In the genomic region with DNA sequence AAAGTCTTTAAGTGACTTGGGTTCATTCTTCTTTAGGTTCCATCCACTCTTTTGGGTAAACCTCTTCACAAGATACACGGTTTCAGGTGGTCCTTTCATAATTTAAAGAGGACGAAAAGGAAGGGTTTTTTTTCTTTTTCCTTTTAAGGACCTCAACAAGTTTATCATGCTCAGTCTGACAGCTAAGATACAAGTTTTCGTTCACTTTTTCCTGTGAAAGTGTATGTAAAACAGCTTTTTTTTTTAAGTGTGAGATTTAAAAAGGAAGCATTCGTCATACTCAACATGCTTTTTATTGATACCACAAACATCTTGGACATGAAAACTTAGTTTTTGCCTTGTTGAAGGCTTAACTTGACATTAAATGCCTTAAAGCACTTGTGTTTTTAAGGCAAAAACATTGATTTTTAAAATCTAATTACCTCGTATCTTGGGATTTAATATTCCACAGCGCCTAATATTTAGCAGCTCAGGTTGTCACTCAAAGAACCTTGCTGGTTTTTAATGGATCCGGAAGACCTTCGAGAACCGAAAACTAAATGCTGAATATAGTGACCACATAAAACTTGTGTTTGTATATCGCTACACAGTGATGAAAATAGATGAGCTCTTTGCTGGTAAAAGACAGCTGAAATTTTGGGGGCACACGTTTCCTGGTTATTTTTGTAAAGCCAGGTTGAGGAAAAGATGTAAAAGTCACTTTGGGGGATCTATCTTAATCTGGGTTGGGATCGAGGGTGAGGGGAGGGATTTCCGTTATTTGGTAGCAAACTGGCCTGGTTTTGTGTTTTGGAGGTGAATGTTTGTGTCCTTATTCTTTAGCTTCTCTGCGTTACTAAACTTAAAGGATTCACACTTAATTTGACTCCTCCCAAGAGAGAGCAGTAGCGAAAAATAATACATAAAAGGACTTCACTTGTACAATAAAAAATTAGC, we compare ENCODE assay signal across 8 cellular contexts. TPM values are rescaled to one million over a fixed set of nuclear protein-coding genes. Genes with fewer than 3 reads are reported as not detected.
DNase-seq lines count a peak whose midpoint lies in the region; ATAC-seq and TF ChIP-seq lines count a peak whose summit lies in the region.

No MANE protein-coding gene starts in this region.

- peak overlapping the region; percentile 93 to 100 (median 100) for H3K27ac Mint-ChIP-seq in CD4-positive, alpha-beta memory T cell
- H3K27ac Mint-ChIP-seq in endodermal cell, result peak overlapping the region; percentile 45

- H3K27ac ChIP-seq in CD4-positive, alpha-beta memory T cell (ENCODE audit: low read depth, low read length), result peak overlapping the region; percentile 98
- H3K27ac ChIP-seq in endodermal cell (ENCODE audit: low read depth, low read length) (no peak overlapping the region), neuronal stem cell (replicated peaks; ENCODE audit: low read length) (no peak overlapping the region)

- no peak overlapping the region for H2BK120ac ChIP-seq in neuronal stem cell (ENCODE audit: low read depth, low read length)

- no peaks in the 10 kb centered on the region for H3K9me3 ChIP-seq in CD4-positive, alpha-beta memory T cell (ENCODE audit: control insufficient read depth in 1 of 2, low read length in 2 of 2)
- H3K9me3 ChIP-seq in NT2/D1 (ENCODE audit: insufficient read depth, low read length) (no peaks in the 10 kb centered on the region), endodermal cell (ENCODE audit: control insufficient read depth, low read length) (no peaks in the 10 kb centered on the region), neuronal stem cell (replicated peaks in 1 of 2; ENCODE audit: control insufficient read depth in 2 of 2, insufficient read depth in 1 of 2, low read depth in 1 of 2, low read length in 2 of 2) (no peaks in the 10 kb centered on the region)

- H4K8ac ChIP-seq in neuronal stem cell (ENCODE audit: low read depth, low read length), result no peak overlapping the region

- no peak overlapping the region for H3K18ac ChIP-seq in neuronal stem cell (ENCODE audit: low read length)

- no peaks in the 10 kb centered on the region for H3K27me3 Mint-ChIP-seq in CD4-positive, alpha-beta memory T cell
- H3K27me3 Mint-ChIP-seq in endodermal cell (ENCODE audit: insufficient read depth), result peaks cover 2% of the 10 kb centered on the region

- DNase-seq in CD4-positive, alpha-beta memory T cell, result peak in 2 of 5 donors; percentile 10 to 19
- DNase-seq in NT2/D1 (ENCODE audit: low read depth, low spot score) (no peak), endodermal cell (no peak), neuronal stem cell (ENCODE audit: low spot score) (no peak), hippocampal formation (lab: John Stamatoyannopoulos, UW) (no peak), sciatic nerve (ENCODE audit: low spot score) (no peak), NCI-H526 treated with DMSO at 0.1 percent for 48 hours (lab: John Stamatoyannopoulos, UW) (no peak), AML-193 (lab: John Stamatoyannopoulos, UW) (no peak)

- H2BK15ac ChIP-seq in neuronal stem cell (ENCODE audit: low read length), result no peak overlapping the region

- no peak overlapping the region for H3K14ac ChIP-seq in neuronal stem cell (ENCODE audit: low read length)

- intact Hi-C loops in CD4-positive, alpha-beta memory T cell (cut with micrococcal nuclease), result loop anchor here (1.0 to 2.0 kb wide), 2 partner anchors 14 to 91 kb away; no protein-coding TSS in a partner anchor
- intact Hi-C loops in sciatic nerve (cut with DNase I), result no loop called here

- H3K9me3 Mint-ChIP-seq in CD4-positive, alpha-beta memory T cell, result peaks cover 0 to 3% (median 0%) of the 10 kb centered on the region in 8 donors
- H3K9me3 Mint-ChIP-seq in endodermal cell, result no peaks in the 10 kb centered on the region

- peaks cover 20 to 59% of the 10 kb centered on the region in 2 donors for H3K36me3 Mint-ChIP-seq in CD4-positive, alpha-beta memory T cell
- peaks cover 26% of the 10 kb centered on the region for H3K36me3 Mint-ChIP-seq in endodermal cell (ENCODE audit: low read depth)

- no peaks in the 10 kb centered on the region for H3K27me3 ChIP-seq in CD4-positive, alpha-beta memory T cell (ENCODE audit: insufficient read depth, low read length)
- H3K27me3 ChIP-seq in NT2/D1 (ENCODE audit: insufficient read depth, insufficient read length), result no peaks in the 10 kb centered on the region
- no peaks in the 10 kb centered on the region for H3K27me3 ChIP-seq in endodermal cell (ENCODE audit: control insufficient read depth, insufficient read depth, low read length, poor library complexity, severe bottlenecking)
- H3K27me3 ChIP-seq in neuronal stem cell (ENCODE audit: control insufficient read depth in 3 of 3, insufficient read depth in 3 of 3, low read depth in 1 of 3, low read length in 3 of 3), result no peaks in the 10 kb centered on the region

- H3K79me1 ChIP-seq in neuronal stem cell (ENCODE audit: low read depth, low read length), result no peaks in the 10 kb centered on the region

- H3K36me3 ChIP-seq in CD4-positive, alpha-beta memory T cell (ENCODE audit: insufficient read depth, low read length), result peaks cover 12% of the 10 kb centered on the region
- H3K36me3 ChIP-seq in NT2/D1 (ENCODE audit: insufficient read depth, insufficient read length, low read length) (peaks cover 51% of the 10 kb centered on the region), endodermal cell (ENCODE audit: control insufficient read depth, insufficient read depth, low read length) (peaks cover 51% of the 10 kb centered on the region), neuronal stem cell (replicated peaks in 1 of 2; ENCODE audit: control insufficient read depth in 2 of 2, insufficient read depth in 2 of 2, low read length in 2 of 2) (peaks cover 6 to 60% of the 10 kb centered on the region in 2 donors)

- no peak overlapping the region for H2BK5ac ChIP-seq in neuronal stem cell (ENCODE audit: low read length)

- peak overlapping the region; percentile 56 for H3K4me2 ChIP-seq in neuronal stem cell (ENCODE audit: insufficient read depth, low read length, poor library complexity, severe bottlenecking)

- H2AFZ ChIP-seq in neuronal stem cell (ENCODE audit: low read length), result no peak overlapping the region

- H3K4me1 Mint-ChIP-seq in CD4-positive, alpha-beta memory T cell, result peaks cover 33 to 73% (median 51%) of the 10 kb centered on the region in 4 donors
- H3K4me1 Mint-ChIP-seq in endodermal cell, result peaks cover 34% of the 10 kb centered on the region

- POLR2A ChIA-PET in CD4-positive, alpha-beta memory T cell (lab: Charles Lee; ENCODE audit: partially characterized antibody), result interaction anchor here (0.6 to 7.1 kb wide), 18 partner anchors 9 to 258 kb away, joined by 3 to 188 read pairs (median 20); partner anchors contain the start of genes ANKRD42, DDIAS, PRCP and RAB30

- H3K4me3 Mint-ChIP-seq in CD4-positive, alpha-beta memory T cell, result peak overlapping the region; percentile 99 to 100 (median 100)
- H3K4me3 Mint-ChIP-seq in endodermal cell, result peak overlapping the region; percentile 100

- H2BK12ac ChIP-seq in neuronal stem cell (ENCODE audit: low read length), result no peak overlapping the region

- WGBS in endodermal cell (ENCODE audit: insufficient coverage in 1 of 2, insufficient read length in 1 of 2), 2 experiments, result 35 to 46% methylated on average over 11 to 14 of the region's 15 CpGs
- WGBS in neuronal stem cell (ENCODE audit: extremely low coverage in 2 of 2, insufficient read length in 2 of 2, insufficient replicate concordance in 1 of 2), 2 donors, result no CpG with 5 or more reads among the region's 15 CpGs

- peak overlapping the region; percentile 85 to 100 for H3K4me3 ChIP-seq in CD4-positive, alpha-beta memory T cell (ENCODE audit: low read length in 2 of 2)
- peak overlapping the region; percentile 97 for H3K4me3 ChIP-seq in NT2/D1 (ENCODE audit: insufficient read length, low read depth)
- H3K4me3 ChIP-seq in endodermal cell (ENCODE audit: low read length), result peak overlapping the region; percentile 98
- H3K4me3 ChIP-seq in neuronal stem cell (ENCODE audit: low read length in 2 of 2), result peak overlapping the region in 1 of 2 donors; percentile 94

- H2AK5ac ChIP-seq in neuronal stem cell (ENCODE audit: low read depth, low read length), result no peak overlapping the region

- H3K9ac ChIP-seq in NT2/D1 (ENCODE audit: insufficient read length, low read depth) (peak overlapping the region; percentile 42), endodermal cell (ENCODE audit: extremely low read depth, low read length, poor library complexity, severe bottlenecking) (peak overlapping the region; percentile 98), neuronal stem cell (ENCODE audit: low read depth, low read length, poor library complexity) (no peak overlapping the region)

- ATAC-seq in sciatic nerve, result no peak

- TF ChIP-seq CTCF in endodermal cell (conservative IDR thresholded peaks at IDR 0.05), result no peak

- no peak overlapping the region for H4K91ac ChIP-seq in neuronal stem cell (ENCODE audit: low read depth, low read length, poor library complexity)

- no peak overlapping the region for H3K23ac ChIP-seq in neuronal stem cell (ENCODE audit: low read depth, low read length, poor library complexity)

- no peak overlapping the region for H3K4ac ChIP-seq in neuronal stem cell (ENCODE audit: low read length)

- CTCF ChIA-PET in CD4-positive, alpha-beta memory T cell (lab: Charles Lee; ENCODE audit: partially characterized antibody), result interaction anchor here (0.9 to 2.9 kb wide), 4 partner anchors 15 to 292 kb away, joined by 3 to 11 read pairs (median 4); no protein-coding TSS in a partner anchor

- peaks cover 50% of the 10 kb centered on the region for H3K4me1 ChIP-seq in CD4-positive, alpha-beta memory T cell (ENCODE audit: insufficient read depth, low read length)
- H3K4me1 ChIP-seq in NT2/D1 (ENCODE audit: insufficient read depth, insufficient read length) (no peaks in the 10 kb centered on the region), endodermal cell (ENCODE audit: control insufficient read depth, insufficient read depth, low read length) (peaks cover 7% of the 10 kb centered on the region), neuronal stem cell (ENCODE audit: control insufficient read depth in 2 of 2, insufficient read depth in 1 of 2, low read depth in 1 of 2, low read length in 2 of 2) (peaks cover 4 to 13% of the 10 kb centered on the region in 2 donors)

RNA-seq across cellular contexts. Expression of gene PCF11, which starts 2.3 kb away (rescaled TPM):
- total RNA-seq in CD4-positive, alpha-beta memory T cell, result 100 to 1,000 TPM; 161 to 165 TPM
- 10 to 100 TPM; 11.6 to 41.9 TPM for polyA plus RNA-seq in CD4-positive, alpha-beta memory T cell
- total RNA-seq in endodermal cell, result 10 to 100 TPM; 52.7 to 67.7 TPM
- polyA plus RNA-seq in endodermal cell (2013, experiment 1 of 2), result 45.5 TPM
- polyA plus RNA-seq in endodermal cell (2013, experiment 2 of 2), result 41.7 TPM
- 38.7 TPM for polyA plus RNA-seq in neuronal stem cell (2013, experiment 1 of 2)
- polyA plus RNA-seq in neuronal stem cell (2013, experiment 2 of 2), result 37.3 TPM
- 84.4 TPM for total RNA-seq in sciatic nerve

RNA-seq across cellular contexts. Expression of gene ANKRD42, which starts 34.3 kb away (rescaled TPM):
- total RNA-seq in CD4-positive, alpha-beta memory T cell, result 10 to 100 TPM in 1 of 2 experiments, 1 to 10 TPM in 1; 8.9 to 12.4 TPM
- 1 to 10 TPM; 3.9 to 4.4 TPM for polyA plus RNA-seq in CD4-positive, alpha-beta memory T cell
- total RNA-seq in endodermal cell, result 10 to 100 TPM; 11.1 to 11.4 TPM
- polyA plus RNA-seq in endodermal cell (2013, experiment 1 of 2), result 5.3 TPM
- polyA plus RNA-seq in endodermal cell (2013, experiment 2 of 2), result 6.7 TPM
- polyA plus RNA-seq in neuronal stem cell (2013, experiment 1 of 2), result 4.3 TPM
- polyA plus RNA-seq in neuronal stem cell (2013, experiment 2 of 2), result 4.2 TPM
- 10.7 TPM for total RNA-seq in sciatic nerve
